ENCODE assay signal across 15 cellular contexts in genomic region chr21:44092201-44092600, GRCh38. TPM values are rescaled to one million over a fixed set of nuclear protein-coding genes. Genes with fewer than 3 reads are reported as not detected.
DNase-seq lines count a peak whose midpoint lies in the region; ATAC-seq and TF ChIP-seq lines count a peak whose summit lies in the region.
"Had no signal": no experiment of that assay in that cellular context is flagged by ENCODE, and none has a peak within 500 bp of the region (broad histone marks: within the 10 kb centered on the region; RNA-seq: fewer than 3 reads in every experiment).

No MANE protein-coding gene starts in this region.

- no peaks in the 10 kb centered on the region for H3K9me2 ChIP-seq in MM.1S (replicated peaks; ENCODE audit: insufficient read depth, low read length)

- H2AFZ ChIP-seq in osteoblast (ENCODE audit: low read length) = no peak overlapping the region
- no peak overlapping the region for H2AFZ ChIP-seq in MM.1S (ENCODE audit: low read length)

- H3K4me3 ChIP-seq in heart left ventricle (no peak overlapping the region), osteoblast (ENCODE audit: insufficient read depth, low read length) (no peak overlapping the region), MM.1S (ENCODE audit: low read length) (no peak overlapping the region)
- H3K4me3 ChIP-seq: heart right ventricle had no signal

- intact Hi-C loops in natural killer cell (cut with micrococcal nuclease) (no loop called here), heart left ventricle (cut with DNase I) (no loop called here)

- H3K79me2 ChIP-seq in osteoblast (ENCODE audit: insufficient read depth, low read length) (peaks cover 2% of the 10 kb centered on the region), MM.1S (ENCODE audit: low read length) (no peaks in the 10 kb centered on the region)

- peaks cover 7% of the 10 kb centered on the region for H3K36me3 Mint-ChIP-seq in natural killer cell
- peaks cover 36% of the 10 kb centered on the region for H3K36me3 Mint-ChIP-seq in natural killer cell treated with Interleukin-12 subunit alpha and Interleukin-12 subunit beta and Interleukin-15 and Interleukin-18, amount 100 ng/mL, for 72 hours

- H3K4me1 Mint-ChIP-seq in natural killer cell = peaks cover 39 to 48% of the 10 kb centered on the region in 2 donors
- H3K4me1 Mint-ChIP-seq in natural killer cell treated with Interleukin-12 subunit alpha and Interleukin-12 subunit beta and Interleukin-15 and Interleukin-18, amount 100 ng/mL, for 72 hours (ENCODE audit: low read depth in 2 of 2) = peaks cover 32 to 36% of the 10 kb centered on the region in 2 donors

- H3K36me3 ChIP-seq in heart left ventricle (peaks cover 0 to 84% (median 80%) of the 10 kb centered on the region in 9 donors), osteoblast (ENCODE audit: insufficient read depth, low read length) (peaks cover 61% of the 10 kb centered on the region), MM.1S (replicated peaks; ENCODE audit: insufficient read depth, low read length) (peaks cover 11% of the 10 kb centered on the region)

- no peak overlapping the region for H3K4me3 Mint-ChIP-seq in natural killer cell
- no peak overlapping the region for H3K4me3 Mint-ChIP-seq in natural killer cell treated with Interleukin-12 subunit alpha and Interleukin-12 subunit beta and Interleukin-15 and Interleukin-18, amount 100 ng/mL, for 72 hours
- H3K4me3 Mint-ChIP-seq: dendritic cell treated with granulocyte-macrophage colony-stimulating factor and Interleukin-4, amounts not matched to agents 40 ng/mL and 50 ng/mL, for 4 days; stimulated activated naive CD8-positive, alpha-beta T cell treated with anti-CD3 and anti-CD28 coated beads, Interleukin-15, amount 100 ng/mL, for 72 hours had no signal

- no peaks in the 10 kb centered on the region for H3K27me3 Mint-ChIP-seq in natural killer cell (ENCODE audit: low read depth in 2 of 2)
- H3K27me3 Mint-ChIP-seq in natural killer cell treated with Interleukin-12 subunit alpha and Interleukin-12 subunit beta and Interleukin-15 and Interleukin-18, amount 100 ng/mL, for 72 hours = no peaks in the 10 kb centered on the region
- H3K27me3 Mint-ChIP-seq: dendritic cell treated with granulocyte-macrophage colony-stimulating factor and Interleukin-4, amounts not matched to agents 40 ng/mL and 50 ng/mL, for 4 days; stimulated activated naive CD8-positive, alpha-beta T cell treated with anti-CD3 and anti-CD28 coated beads, Interleukin-15, amount 100 ng/mL, for 72 hours had no signal

- H3K9me3 ChIP-seq in heart left ventricle = no peaks in the 10 kb centered on the region
- H3K9me3 ChIP-seq in osteoblast (ENCODE audit: low read depth, low read length) = no peaks in the 10 kb centered on the region
- no peaks in the 10 kb centered on the region for H3K9me3 ChIP-seq in MM.1S (replicated peaks; ENCODE audit: insufficient read depth, low read length)
- H3K9me3 ChIP-seq: heart right ventricle had no signal

- H3K27ac ChIP-seq in heart left ventricle (peak overlapping the region in 1 of 12 donors; percentile 8), osteoblast (ENCODE audit: low read depth, low read length) (no peak overlapping the region), MM.1S (ENCODE audit: low read length) (no peak overlapping the region)

- 82 to 86% (median 85%) methylated on average over 10 of the region's 10 CpGs for WGBS in heart left ventricle, 4 donors

- no peaks in the 10 kb centered on the region for H3K9me3 Mint-ChIP-seq in natural killer cell
- H3K9me3 Mint-ChIP-seq in natural killer cell treated with Interleukin-12 subunit alpha and Interleukin-12 subunit beta and Interleukin-15 and Interleukin-18, amount 100 ng/mL, for 72 hours = no peaks in the 10 kb centered on the region
- H3K9me3 Mint-ChIP-seq: dendritic cell treated with granulocyte-macrophage colony-stimulating factor and Interleukin-4, amounts not matched to agents 40 ng/mL and 50 ng/mL, for 4 days; stimulated activated naive CD8-positive, alpha-beta T cell treated with anti-CD3 and anti-CD28 coated beads, Interleukin-15, amount 100 ng/mL, for 72 hours had no signal

- no peak overlapping the region for H3K9ac ChIP-seq in MM.1S (ENCODE audit: low read length)

- H4K20me1 ChIP-seq in osteoblast (ENCODE audit: insufficient read depth, low read length) = peaks cover 18% of the 10 kb centered on the region
- no peaks in the 10 kb centered on the region for H4K20me1 ChIP-seq in MM.1S (ENCODE audit: insufficient read depth, low read length)

- DNase-seq in natural killer cell = no peak
- DNase-seq in natural killer cell treated with Interleukin-12 subunit alpha and Interleukin-12 subunit beta and Interleukin-15 and Interleukin-18, amount 100 ng/mL, for 72 hours (ENCODE audit: low spot score) = no peak
- DNase-seq in heart left ventricle = peak in 1 of 5 donors; percentile 20
- peak; percentile 2 for DNase-seq in osteoblast (ENCODE audit: insufficient read length, low spot score, missing footprints)
- peak; percentile 41 for DNase-seq in ureter (ENCODE audit: low spot score)
- no peak for DNase-seq in NCI-H774 (lab: John Stamatoyannopoulos, UW)
- no peak for DNase-seq in MM.1S
- DNase-seq: activated effector memory CD4-positive, alpha-beta T cell treated with Interleukin-2 at 50 U/mL for 16 hours; heart right ventricle; NCI-H1930; NCI-H510A; OCI-M1; stimulated activated naive CD8-positive, alpha-beta T cell treated with anti-CD3 and anti-CD28 coated beads, Interleukin-15, amount 100 ng/mL, for 72 hours had no signal

- no peak overlapping the region for H3K4me2 ChIP-seq in osteoblast (ENCODE audit: insufficient read depth, low read length)
- no peak overlapping the region for H3K4me2 ChIP-seq in MM.1S (ENCODE audit: low read depth, low read length)

- ATAC-seq in natural killer cell (no peak), heart left ventricle (peak in 3 of 4 donors; percentile 38 to 72 (median 39)), GM18907 (IDR thresholded peaks at IDR 0.05; ENCODE audit: unreplicated experiment) (no peak)
- no peak for ATAC-seq in natural killer cell treated with Interleukin-12 subunit alpha and Interleukin-12 subunit beta and Interleukin-15 and Interleukin-18, amount 100 ng/mL, for 72 hours
- ATAC-seq: stimulated activated naive CD8-positive, alpha-beta T cell treated with anti-CD3 and anti-CD28 coated beads, Interleukin-15, amount 100 ng/mL, for 72 hours had no signal

- peak overlapping the region; percentile 17 to 42 for H3K27ac Mint-ChIP-seq in natural killer cell
- peak overlapping the region in 1 of 2 donors; percentile 24 for H3K27ac Mint-ChIP-seq in natural killer cell treated with Interleukin-12 subunit alpha and Interleukin-12 subunit beta and Interleukin-15 and Interleukin-18, amount 100 ng/mL, for 72 hours
- H3K27ac Mint-ChIP-seq: dendritic cell treated with granulocyte-macrophage colony-stimulating factor and Interleukin-4, amounts not matched to agents 40 ng/mL and 50 ng/mL, for 4 days had no signal

- TF ChIP-seq CTCF in natural killer cell (IDR thresholded peaks at IDR 0.05) = no peak
- TF ChIP-seq CTCF in heart left ventricle (IDR thresholded peaks at IDR 0.05) = no peak
- no peak for TF ChIP-seq CTCF in osteoblast (IDR thresholded peaks at IDR 0.05; ENCODE audit: extremely low read depth, low read depth, low read length)
- TF ChIP-seq CTCF in MM.1S (IDR thresholded peaks at IDR 0.05; ENCODE audit: low read length) = no peak

- TF ChIP-seq POLR2A in heart left ventricle (IDR thresholded peaks at IDR 0.05) = no peak

- H3K4me1 ChIP-seq in heart left ventricle = peaks cover 0 to 30% (median 12%) of the 10 kb centered on the region in 12 donors
- H3K4me1 ChIP-seq in osteoblast (ENCODE audit: insufficient read depth, low read length) = peaks cover 5% of the 10 kb centered on the region
- H3K4me1 ChIP-seq in MM.1S (ENCODE audit: low read length) = no peaks in the 10 kb centered on the region

- H3K27me3 ChIP-seq in heart left ventricle (no peaks in the 10 kb centered on the region), osteoblast (ENCODE audit: insufficient read depth, low read length) (no peaks in the 10 kb centered on the region), MM.1S (replicated peaks; ENCODE audit: insufficient read depth, low read length) (no peaks in the 10 kb centered on the region)
- H3K27me3 ChIP-seq: heart right ventricle had no signal

- no peaks in the 10 kb centered on the region for H3F3A ChIP-seq in MM.1S (ENCODE audit: insufficient read depth, low read length)

RNA-seq across cellular contexts. Expression of gene PWP2, which starts 15.0 kb away (rescaled TPM):
- total RNA-seq in natural killer cell (10 to 100 TPM; 28.5 to 32.7 (median 32.7) TPM), heart left ventricle (10 to 100 TPM in 1 of 9 donors, 1 to 10 TPM in 6, under 1 TPM in 1, not detected in 1; 0.70 to 10.2 (median 5.0) TPM), osteoblast (2.2 and 2.7 TPM in 2 replicates), ureter (8.3 TPM)
- total RNA-seq in natural killer cell treated with Interleukin-12 subunit alpha and Interleukin-12 subunit beta and Interleukin-15 and Interleukin-18, amount 100 ng/mL, for 72 hours = 10 to 100 TPM; 31.4 to 69.6 TPM
- polyA plus RNA-seq in heart left ventricle = 1 to 10 TPM; 1.1 to 6.0 TPM

RNA-seq across cellular contexts. Expression of gene GATD3, which starts 41.3 kb away (rescaled TPM):
- 10 to 100 TPM; 24.8 to 37.1 (median 27.8) TPM for total RNA-seq in natural killer cell
- total RNA-seq in natural killer cell treated with Interleukin-12 subunit alpha and Interleukin-12 subunit beta and Interleukin-15 and Interleukin-18, amount 100 ng/mL, for 72 hours = 10 to 100 TPM; 15.9 to 40.4 TPM
- total RNA-seq in heart left ventricle = 100 to 1,000 TPM in 2 of 9 donors, 10 to 100 TPM in 7; 10.2 to 140 (median 14.1) TPM
- 100 to 1,000 TPM in 1 of 2 donors, 10 to 100 TPM in 1; 26.5 to 109 TPM for polyA plus RNA-seq in heart left ventricle
- total RNA-seq in osteoblast = 8.8 and 16.3 TPM in 2 replicates
- total RNA-seq in ureter = 9.2 TPM

Comparison
In these comparisons a context has a peak if more than half of its experiments do, and no peak if none do; other contexts are left out.
1. ATAC-seq: peak in heart left ventricle (3 of 4); none in natural killer cell (0 of 3), natural killer cell treated with Interleukin-12 subunit alpha and Interleukin-12 subunit beta and Interleukin-15 and Interleukin-18, amount 100 ng/mL, for 72 hours (0 of 2) and GM18907 (single experiment).
2. DNase-seq: peak in osteoblast (single experiment) and ureter (single experiment); none in natural killer cell (single experiment), natural killer cell treated with Interleukin-12 subunit alpha and Interleukin-12 subunit beta and Interleukin-15 and Interleukin-18, amount 100 ng/mL, for 72 hours (single experiment), NCI-H774 (single experiment) and MM.1S (single experiment).